In genomic region chr9:134939080-134939733, GRCh38 we compare ENCODE assay signal across 29 cellular contexts. TPM values are rescaled to one million over a fixed set of nuclear protein-coding genes. Genes with fewer than 3 reads are reported as not detected.
"Had no signal": no experiment of that assay in that cellular context is flagged by ENCODE, and none has a peak within 500 bp of the region (broad histone marks: within the 10 kb centered on the region; RNA-seq: fewer than 3 reads in every experiment).

No MANE protein-coding gene starts in this region.

- H3K27me3 ChIP-seq: body of pancreas, hepatocyte had no signal

- H3K79me2 ChIP-seq: hepatocyte had no signal

- ATAC-seq: body of pancreas; effector memory CD8-positive, alpha-beta T cell; esophagus mucosa; left ventricle myocardium superior; sciatic nerve; stimulated activated memory B cell treated with anti-CD40 and anti-IgM and Interleukin-4, amounts not matched to agents 10 μg/mL and 1 μg/mL and 100 μg/mL, for 72 hours had no signal

- DNase-seq: activated CD4-positive, alpha-beta memory T cell treated with anti-CD3 and anti-CD28 coated beads, Interleukin-2, amount 10 ng/mL, durations not matched to agents 7 days and 5 days; activated CD4-positive, alpha-beta T cell treated with anti-CD3 and anti-CD28 coated beads for 48 hours; activated effector memory CD4-positive, alpha-beta T cell treated with anti-CD3 and anti-CD28 coated beads, Interleukin-2, amount 50 U/mL, for 16 hours; activated naive CD4-positive, alpha-beta T cell treated with anti-CD3 and anti-CD28 coated beads, Interleukin-2, amount 10 ng/mL, durations not matched to agents 7 days and 5 days; activated T-cell treated with anti-CD3 and anti-CD28 coated beads for 4 hours; body of pancreas; central memory CD4-positive, alpha-beta T cell; dorsolateral prefrontal cortex; effector memory CD8-positive, alpha-beta T cell; glutamatergic neuron; immature natural killer cell; kidney glomerular epithelial cell; left ventricle myocardium superior; nephron progenitor cell; small intestine; stimulated activated CD4-positive, alpha-beta T cell treated with anti-CD3 and anti-CD28 coated beads, Interleukin-15, amount 100 ng/mL, for 24 hours; T-helper 9 cell; transverse colon had no signal

- H3K36me3 Mint-ChIP-seq: activated naive CD4-positive, alpha-beta T cell treated with anti-CD3 and anti-CD28 coated beads, Interleukin-2, amount 10 ng/mL, durations not matched to agents 7 days and 5 days; immature natural killer cell; stimulated activated memory B cell treated with anti-CD40 and anti-IgM and Interleukin-4, amounts not matched to agents 10 μg/mL and 1 μg/mL and 100 μg/mL, for 72 hours had no signal

- H3K9me3 Mint-ChIP-seq: activated CD4-positive, alpha-beta memory T cell treated with anti-CD3 and anti-CD28 coated beads, Interleukin-2, amount 10 ng/mL, durations not matched to agents 7 days and 5 days; activated naive CD4-positive, alpha-beta T cell treated with anti-CD3 and anti-CD28 coated beads, Interleukin-2, amount 10 ng/mL, durations not matched to agents 7 days and 5 days; effector memory CD8-positive, alpha-beta T cell; immature natural killer cell; nephron progenitor cell; stimulated activated memory B cell treated with anti-CD40 and anti-IgM and Interleukin-4, amounts not matched to agents 10 μg/mL and 1 μg/mL and 100 μg/mL, for 72 hours had no signal

- H3K4me2 ChIP-seq: hepatocyte had no signal

- H2AFZ ChIP-seq: hepatocyte had no signal

- H3K27ac Mint-ChIP-seq: activated CD4-positive, alpha-beta memory T cell treated with anti-CD3 and anti-CD28 coated beads, Interleukin-2, amount 10 ng/mL, durations not matched to agents 7 days and 5 days; activated naive CD4-positive, alpha-beta T cell treated with anti-CD3 and anti-CD28 coated beads, Interleukin-2, amount 10 ng/mL, durations not matched to agents 7 days and 5 days; effector memory CD8-positive, alpha-beta T cell; immature natural killer cell; nephron progenitor cell; stimulated activated memory B cell treated with anti-CD40 and anti-IgM and Interleukin-4, amounts not matched to agents 10 μg/mL and 1 μg/mL and 100 μg/mL, for 72 hours had no signal

- H3K36me3 ChIP-seq: transverse colon had no signal

- H3K9me3 ChIP-seq: body of pancreas, transverse colon had no signal

- H3K4me3 ChIP-seq: body of pancreas, dorsolateral prefrontal cortex, hepatocyte, transverse colon had no signal

- H3K27me3 Mint-ChIP-seq: activated CD4-positive, alpha-beta memory T cell treated with anti-CD3 and anti-CD28 coated beads, Interleukin-2, amount 10 ng/mL, durations not matched to agents 7 days and 5 days had no signal

- FAIRE-seq: colon, endothelial cell of umbilical vein, frontal cortex, small intestine, urothelium cell line had no signal

- H3K27ac ChIP-seq: body of pancreas, dorsolateral prefrontal cortex, hepatocyte, transverse colon had no signal

- H3K4me1 Mint-ChIP-seq: activated CD4-positive, alpha-beta memory T cell treated with anti-CD3 and anti-CD28 coated beads, Interleukin-2, amount 10 ng/mL, durations not matched to agents 7 days and 5 days; activated naive CD4-positive, alpha-beta T cell treated with anti-CD3 and anti-CD28 coated beads, Interleukin-2, amount 10 ng/mL, durations not matched to agents 7 days and 5 days; immature natural killer cell had no signal

- H3K4me3 Mint-ChIP-seq: activated CD4-positive, alpha-beta memory T cell treated with anti-CD3 and anti-CD28 coated beads, Interleukin-2, amount 10 ng/mL, durations not matched to agents 7 days and 5 days; activated naive CD4-positive, alpha-beta T cell treated with anti-CD3 and anti-CD28 coated beads, Interleukin-2, amount 10 ng/mL, durations not matched to agents 7 days and 5 days; effector memory CD8-positive, alpha-beta T cell; immature natural killer cell; nephron progenitor cell; stimulated activated memory B cell treated with anti-CD40 and anti-IgM and Interleukin-4, amounts not matched to agents 10 μg/mL and 1 μg/mL and 100 μg/mL, for 72 hours had no signal

RNA-seq across cellular contexts. Expression of gene FCN1, which starts 21.5 kb away (rescaled TPM):
- total RNA-seq: activated CD4-positive, alpha-beta memory T cell treated with anti-CD3 and anti-CD28 coated beads, Interleukin-2, amount 10 ng/mL, durations not matched to agents 7 days and 5 days; body of pancreas; endothelial cell of umbilical vein; hepatocyte; renal cortical epithelial cell; T-helper 1 cell treated with Interleukin-12 subunit alpha and Interleukin-12 subunit beta and Interleukin-4 antibody, amounts not matched to agents 30 ng/mL and 1 ng/mL, for 36 hours had no signal
- polyA plus RNA-seq: endothelial cell of umbilical vein, hepatocyte had no signal

RNA-seq across cellular contexts. Expression of gene FCN2, which starts 58.6 kb away (rescaled TPM):
- total RNA-seq: activated CD4-positive, alpha-beta memory T cell treated with anti-CD3 and anti-CD28 coated beads, Interleukin-2, amount 10 ng/mL, durations not matched to agents 7 days and 5 days; body of pancreas; endothelial cell of umbilical vein; frontal cortex; hepatocyte; left ventricle myocardium superior; renal cortical epithelial cell; sciatic nerve; T-helper 1 cell treated with Interleukin-12 subunit alpha and Interleukin-12 subunit beta and Interleukin-4 antibody, amounts not matched to agents 30 ng/mL and 1 ng/mL, for 36 hours; temporal lobe; transverse colon had no signal
- polyA plus RNA-seq: endothelial cell of umbilical vein, hepatocyte, immature natural killer cell, small intestine had no signal
